Comparison of ENCODE assay signal across 17 cellular contexts in the genomic region with DNA sequence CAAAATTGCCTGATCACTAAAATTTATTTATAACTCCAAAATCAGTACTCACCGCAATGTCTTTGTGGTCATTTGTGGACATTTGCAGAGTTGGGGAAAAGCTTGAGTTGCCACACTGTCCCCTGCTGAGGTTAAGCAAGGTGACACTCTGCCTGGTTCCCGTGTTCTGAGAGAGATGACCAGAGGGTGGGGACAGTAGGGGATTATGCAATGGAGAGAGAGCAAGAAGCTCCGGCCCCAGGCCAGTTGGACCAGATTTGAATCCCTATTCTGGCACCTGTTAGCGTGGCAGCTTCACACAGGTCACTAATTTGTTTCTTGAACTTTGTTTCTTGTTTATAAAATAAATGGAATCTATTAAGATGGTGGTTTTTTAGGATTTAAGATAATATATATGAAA. TPM values are rescaled to one million over a fixed set of nuclear protein-coding genes. Genes with fewer than 3 reads are reported as not detected.
DNase-seq lines count a peak whose midpoint lies in the region; ATAC-seq, FAIRE-seq and TF ChIP-seq lines count a peak whose summit lies in the region.
"Had no signal": no experiment of that assay in that cellular context is flagged by ENCODE, and none has a peak within 500 bp of the region (broad histone marks: within the 10 kb centered on the region; RNA-seq: fewer than 3 reads in every experiment).

No MANE protein-coding gene starts in this region.

- H3K4me1 Mint-ChIP-seq in neural progenitor cell = no peaks in the 10 kb centered on the region

- peak; percentile 39 to 43 for TF ChIP-seq RAD21 in liver (IDR thresholded peaks at IDR 0.05)
- TF ChIP-seq RAD21 in HepG2 (CRISPR knock-in tag; IDR thresholded peaks at IDR 0.05) = no peak

- WGBS in liver = 31% methylated on average over 4 of the region's 4 CpGs
- 87% methylated on average over 4 of the region's 4 CpGs for WGBS in HepG2 (ENCODE audit: low lambda C conversion rate)
- WGBS in gastroesophageal sphincter (ENCODE audit: low coverage in 1 of 2), 2 donors = 63 to 65% methylated on average over 4 of the region's 4 CpGs
- 25% methylated on average over 4 of the region's 4 CpGs for WGBS in right lobe of liver (ENCODE audit: insufficient coverage, low coverage, low lambda C conversion rate, missing lambda C conversion rate)

- H3K4me2 ChIP-seq in HepG2 (ENCODE audit: low read depth, low read length) = no peak overlapping the region
- no peak overlapping the region for H3K4me2 ChIP-seq in neural progenitor cell
- H3K4me2 ChIP-seq: A549, BLaER1, KMS-11 had no signal

- H3K27ac Mint-ChIP-seq in neural progenitor cell = no peak overlapping the region
- H3K27ac Mint-ChIP-seq: HFFc6 had no signal

- POLR2A ChIA-PET in HepG2 (lab: Yijun Ruan, JAX) = no interaction called here

- no peak for TF ChIP-seq POLR2A in HepG2 (IDR thresholded peaks at IDR 0.05; ENCODE audit: insufficient read depth in 1 of 2, low read depth in 2 of 2, low read length in 2 of 2)
- TF ChIP-seq POLR2A in gastroesophageal sphincter (IDR thresholded peaks at IDR 0.05) = no peak
- TF ChIP-seq POLR2A in right lobe of liver (IDR thresholded peaks at IDR 0.05) = no peak

- H3K36me3 ChIP-seq in liver (ENCODE audit: control insufficient read depth in 4 of 4, insufficient read depth in 3 of 4, low read depth in 1 of 4, low read length in 3 of 4) = peaks cover 14 to 80% (median 71%) of the 10 kb centered on the region in 4 donors
- peaks cover 16 to 80% of the 10 kb centered on the region in 2 experiments for H3K36me3 ChIP-seq in HepG2 (replicated peaks in 1 of 2; ENCODE audit: control insufficient read depth in 1 of 2, insufficient read depth in 2 of 2, low read length in 2 of 2)
- peaks cover 18 to 98% of the 10 kb centered on the region in 2 donors for H3K36me3 ChIP-seq in gastroesophageal sphincter
- H3K36me3 ChIP-seq in right lobe of liver = peaks cover 14 to 88% (median 48%) of the 10 kb centered on the region in 4 donors
- peaks cover 11% of the 10 kb centered on the region for H3K36me3 ChIP-seq in neural progenitor cell

- FAIRE-seq in HepG2 (lab: Jason Lieb, UNC) = no peak
- FAIRE-seq: A549 had no signal

- H3K27ac ChIP-seq in liver (ENCODE audit: low read depth in 1 of 2, low read length in 2 of 2) (no peak overlapping the region), HepG2 (ENCODE audit: extremely low read length, insufficient read depth, low read length) (no peak overlapping the region), gastroesophageal sphincter (no peak overlapping the region), right lobe of liver (peak overlapping the region in 2 of 3 donors; percentile 19 to 25), neural progenitor cell (no peak overlapping the region)
- H3K27ac ChIP-seq: A549, BLaER1, KMS-11 had no signal

- peaks cover 5% of the 10 kb centered on the region for H3K9me3 Mint-ChIP-seq in neural progenitor cell
- H3K9me3 Mint-ChIP-seq: CD8-positive, alpha-beta T cell; HFFc6 had no signal

- no peak for TF ChIP-seq CTCF in liver (IDR thresholded peaks at IDR 0.05; ENCODE audit: low read depth, low read length, missing input control)
- TF ChIP-seq CTCF in HepG2 (CRISPR knock-in tag; IDR thresholded peaks at IDR 0.05) = no peak
- TF ChIP-seq CTCF in gastroesophageal sphincter (IDR thresholded peaks at IDR 0.05) = no peak
- no peak for TF ChIP-seq CTCF in right lobe of liver (IDR thresholded peaks at IDR 0.05)
- TF ChIP-seq CTCF in neural progenitor cell (IDR thresholded peaks at IDR 0.05) = no peak

- no peaks in the 10 kb centered on the region for H4K20me1 ChIP-seq in HepG2 (ENCODE audit: insufficient read depth, low read length)
- H4K20me1 ChIP-seq in neural progenitor cell (ENCODE audit: low read depth) = no peaks in the 10 kb centered on the region

- H3K36me3 Mint-ChIP-seq in neural progenitor cell = peaks cover 54% of the 10 kb centered on the region

- H3K4me3 ChIP-seq in liver (ENCODE audit: low read depth in 1 of 3, low read length in 3 of 3) (no peak overlapping the region), HepG2 (replicated peaks in 1 of 3; ENCODE audit: insufficient read depth in 1 of 3, low read depth in 2 of 3, low read length in 3 of 3) (no peak overlapping the region), gastroesophageal sphincter (no peak overlapping the region), right lobe of liver (no peak overlapping the region), neural progenitor cell (no peak overlapping the region)
- H3K4me3 ChIP-seq: A549, BLaER1 had no signal

- H3K4me1 ChIP-seq in liver (ENCODE audit: control insufficient read depth in 4 of 4, insufficient read depth in 4 of 4, low read length in 3 of 4) (peaks cover 4 to 28% (median 25%) of the 10 kb centered on the region in 4 donors), HepG2 (ENCODE audit: insufficient read depth, low read length) (no peaks in the 10 kb centered on the region), gastroesophageal sphincter (no peaks in the 10 kb centered on the region), right lobe of liver (peaks cover 0 to 22% (median 10%) of the 10 kb centered on the region in 4 donors), neural progenitor cell (no peaks in the 10 kb centered on the region)
- H3K4me1 ChIP-seq: A549, BLaER1 had no signal

- DNase-seq in HepG2 (ENCODE audit: low spot score) (no peak), right lobe of liver (peak; percentile 65 to 91 (median 82)), NCI-H2171 (lab: John Stamatoyannopoulos, UW) (no peak), DMS53 (lab: John Stamatoyannopoulos, UW) (no peak), neural progenitor cell (ENCODE audit: low spot score) (no peak)
- DNase-seq: Calu3; CD8-positive, alpha-beta T cell; HFFc6; NCI-H1417 treated with DMSO at 0.1 percent for 48 hours; NCI-H1930; NCI-H446 treated with DMSO at 0.1 percent for 48 hours had no signal

- H3F3A ChIP-seq in neural progenitor cell (ENCODE audit: low read depth) = no peaks in the 10 kb centered on the region

- CTCF ChIA-PET in HepG2 (lab: Yijun Ruan, JAX; ENCODE audit: low intra/inter-chr PET ratio, low total read pairs) = no interaction called here

- H3K4me3 Mint-ChIP-seq in neural progenitor cell = no peak overlapping the region
- H3K4me3 Mint-ChIP-seq: CD8-positive, alpha-beta T cell; HFFc6 had no signal

- H2AFZ ChIP-seq in HepG2 (ENCODE audit: low read length) (no peak overlapping the region), neural progenitor cell (replicated peaks) (no peak overlapping the region)

- intact Hi-C loops in HepG2 (cut with micrococcal nuclease; ENCODE audit: unreplicated experiment) = no loop called here
- intact Hi-C loops in right lobe of liver (cut with DNase I) = no loop called here

- BruUV-seq in HepG2 (replicated peaks; lab: Mats Ljungman, UMichigan) = no TSS peak

- no peaks in the 10 kb centered on the region for H3K27me3 Mint-ChIP-seq in neural progenitor cell (ENCODE audit: insufficient read depth, low read depth)

- H3K9ac ChIP-seq in liver (ENCODE audit: low read depth in 1 of 2, low read length in 2 of 2) (no peak overlapping the region), HepG2 (ENCODE audit: insufficient read depth, low read depth, low read length) (no peak overlapping the region), neural progenitor cell (no peak overlapping the region)
- H3K9ac ChIP-seq: BLaER1, KMS-11 had no signal

- H3K27me3 ChIP-seq in liver (ENCODE audit: control insufficient read depth in 4 of 4, insufficient read depth in 4 of 4, low read length in 3 of 4) = no peaks in the 10 kb centered on the region
- no peaks in the 10 kb centered on the region for H3K27me3 ChIP-seq in HepG2 (ENCODE audit: control insufficient read depth in 1 of 2, insufficient read depth in 2 of 2, low read length in 2 of 2)
- H3K27me3 ChIP-seq in gastroesophageal sphincter = no peaks in the 10 kb centered on the region
- no peaks in the 10 kb centered on the region for H3K27me3 ChIP-seq in right lobe of liver
- H3K27me3 ChIP-seq in neural progenitor cell = no peaks in the 10 kb centered on the region
- H3K27me3 ChIP-seq: BLaER1 had no signal

- ATAC-seq in HepG2 (no peak), gastroesophageal sphincter (peak; percentile 41), right lobe of liver (peak; percentile 96 to 99 (median 98))
- ATAC-seq: A549; CD8-positive, alpha-beta T cell; Panc1 had no signal

- H3K79me2 ChIP-seq in HepG2 (ENCODE audit: insufficient read depth, low read length) = no peaks in the 10 kb centered on the region
- no peaks in the 10 kb centered on the region for H3K79me2 ChIP-seq in neural progenitor cell (ENCODE audit: low read depth)

- TF ChIP-seq EP300 in HepG2 (IDR thresholded peaks at IDR 0.05; ENCODE audit: low read depth in 2 of 2, low read length in 2 of 2) (no peak), HepG2 (CRISPR knock-in tag; IDR thresholded peaks at IDR 0.05; ENCODE audit: borderline replicate concordance) (no peak), gastroesophageal sphincter (IDR thresholded peaks at IDR 0.05) (no peak)

- in situ Hi-C loops in HepG2 (cut with HindIII; ENCODE audit: extremely low pct_ligation_motif_present, low pct_unique_long_range_greater_than_20kb) = no loop called here

- H3K9me3 ChIP-seq in liver (ENCODE audit: control insufficient read depth in 4 of 4, low read length in 3 of 4) (no peaks in the 10 kb centered on the region), HepG2 (ENCODE audit: low read length) (no peaks in the 10 kb centered on the region), gastroesophageal sphincter (no peaks in the 10 kb centered on the region), right lobe of liver (no peaks in the 10 kb centered on the region), neural progenitor cell (ENCODE audit: low read depth) (no peaks in the 10 kb centered on the region)
- H3K9me3 ChIP-seq: BLaER1 had no signal

RNA-seq across cellular contexts. Expression of gene ERCC5, which starts 17.8 kb away (rescaled TPM):
- total RNA-seq in liver = 10 to 100 TPM; 30.8 to 44.8 TPM
- 10 to 100 TPM; 17.7 to 18.6 TPM for polyA plus RNA-seq in liver
- 32.7 and 35.5 TPM in 2 replicates for total RNA-seq in HepG2 (2016; rRNA removed; fragmentation: Illumina TruSeq; extraction: Trizol)
- 6.1 and 7.3 TPM in 2 replicates for total RNA-seq in HepG2 (2016; cell fraction: cytosol; rRNA removed; fragmentation: Illumina TruSeq; extraction: Trizol; ENCODE audit: low read depth)
- total RNA-seq in HepG2 (2016; cell fraction: insoluble cytoplasmic fraction; rRNA removed; fragmentation: Illumina TruSeq; extraction: Trizol) = 34.4 and 35.7 TPM in 2 replicates
- total RNA-seq in HepG2 (2016; cell fraction: membrane; rRNA removed; fragmentation: Illumina TruSeq; extraction: Trizol) = 9.1 and 9.9 TPM in 2 replicates
- total RNA-seq in HepG2 (2016; cell fraction: nucleus; rRNA removed; fragmentation: Illumina TruSeq; extraction: Trizol) = 39.1 and 44.7 TPM in 2 replicates
- polyA plus RNA-seq in HepG2 (2011; rRNA removed) = 12.9 and 14.5 TPM in 2 replicates
- polyA plus RNA-seq in HepG2 (2011; cell fraction: cytosol; rRNA removed) = 3.8 and 6.7 TPM in 2 replicates
- 28.0 and 29.1 TPM in 2 replicates for polyA plus RNA-seq in HepG2 (2011; cell fraction: nucleus; rRNA removed)
- 15.7 and 24.5 TPM in 2 replicates for polyA plus RNA-seq in HepG2 (2012)
- polyA plus RNA-seq in HepG2 (2016; cell fraction: cytosol; fragmentation: Illumina TruSeq; extraction: Trizol; ENCODE audit: low read depth) = 2.0 and 2.7 TPM in 2 replicates
- polyA plus RNA-seq in HepG2 (2016; cell fraction: insoluble cytoplasmic fraction; fragmentation: Illumina TruSeq; extraction: Trizol; ENCODE audit: low read depth) = 28.3 and 31.2 TPM in 2 replicates
- 3.7 and 4.4 TPM in 2 replicates for polyA plus RNA-seq in HepG2 (2016; cell fraction: membrane; fragmentation: Illumina TruSeq; extraction: Trizol; ENCODE audit: low read depth)
- polyA plus RNA-seq in HepG2 (2016; cell fraction: nucleus; fragmentation: Illumina TruSeq; extraction: Trizol; ENCODE audit: insufficient read depth, low read depth) = 82.8 and 90.6 TPM in 2 replicates
- 12.6 and 24.1 TPM in 2 replicates for polyA minus RNA-seq in HepG2 (2011; rRNA and poly(A)+ RNA removed; ENCODE audit: low replicate concordance)
- 11.8 and 13.1 TPM in 2 replicates for polyA minus RNA-seq in HepG2 (2011; cell fraction: cytosol; rRNA and poly(A)+ RNA removed)
- polyA minus RNA-seq in HepG2 (2011; cell fraction: nucleus; rRNA and poly(A)+ RNA removed) = 31.8 and 49.9 TPM in 2 replicates
- 10 to 100 TPM; 57.5 to 75.6 (median 65.2) TPM for total RNA-seq in gastroesophageal sphincter
- total RNA-seq in right lobe of liver = 10 to 100 TPM; 21.6 to 47.4 (median 29.2) TPM
- 25.9 and 35.1 TPM in 2 replicates for total RNA-seq in neural progenitor cell (ENCODE audit: low replicate concordance)

Comparison
In these comparisons a context has a peak if more than half of its experiments do, and no peak if none do; other contexts are left out.
1. H3K27ac ChIP-seq: peak in right lobe of liver (2 of 3); none in liver (0 of 2), HepG2 (single experiment), gastroesophageal sphincter (0 of 4) and neural progenitor cell (single experiment).
2. DNase-seq: peak in right lobe of liver (3 of 3); none in HepG2 (single experiment), NCI-H2171 (single experiment), DMS53 (single experiment) and neural progenitor cell (single experiment).